21 cellular contexts compared by ENCODE assay signal in the genomic region with DNA sequence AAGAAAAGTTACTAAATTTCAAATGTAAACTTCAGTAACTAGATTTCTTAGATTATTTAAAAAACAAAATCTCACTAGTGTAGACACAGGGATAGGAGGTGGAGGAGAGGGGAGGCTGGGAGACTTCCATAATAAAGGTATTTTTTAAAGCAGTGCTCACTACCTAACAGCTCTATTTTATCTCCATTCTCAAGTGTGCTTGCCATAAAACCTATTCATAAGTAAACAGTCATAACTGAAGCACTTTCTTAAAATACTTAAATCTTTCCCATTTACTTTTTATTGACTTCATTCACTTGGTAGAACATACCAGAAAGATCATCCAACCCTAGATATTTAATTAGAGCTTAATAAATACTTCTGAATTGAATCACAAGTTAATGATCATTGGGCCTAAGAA.
"Had no signal": no experiment of that assay in that cellular context is flagged by ENCODE, and none has a peak within 500 bp of the region (broad histone marks: within the 10 kb centered on the region; RNA-seq: fewer than 3 reads in every experiment).

No MANE protein-coding gene starts in this region.

- ATAC-seq: heart right ventricle; sciatic nerve; stimulated activated memory B cell treated with anti-CD40 and anti-IgM and Interleukin-4, amounts not matched to agents 10 μg/mL and 1 μg/mL and 100 μg/mL, for 72 hours had no signal

- H3K36me3 ChIP-seq: thoracic aorta had no signal

- H3K4me2 ChIP-seq: neural progenitor cell had no signal

- H2AFZ ChIP-seq: neural progenitor cell, parathyroid adenoma had no signal

- H3K79me2 ChIP-seq: parathyroid adenoma had no signal

- DNase-seq: dermis blood vessel endothelial cell; effector memory CD4-positive, alpha-beta T cell; foreskin melanocyte; glutamatergic neuron; heart right ventricle; hippocampal formation; spleen; stimulated activated CD4-positive, alpha-beta T cell treated with anti-CD3 and anti-CD28 coated beads, Interleukin-4, amount 100 ng/mL, for 4 hours; upper lobe of left lung had no signal

- H3K9me3 ChIP-seq: esophagus muscularis mucosa, heart right ventricle, right atrium auricular region, spleen, thoracic aorta, tibial nerve, upper lobe of left lung had no signal

- FAIRE-seq: endothelial cell of umbilical vein, urothelium cell line had no signal

- H3K4me1 ChIP-seq: esophagus muscularis mucosa, heart right ventricle, neural progenitor cell, parathyroid adenoma, right atrium auricular region, spleen, tibial nerve had no signal

- H3K27ac ChIP-seq: coronary artery, esophagus muscularis mucosa, heart right ventricle, neural progenitor cell, parathyroid adenoma, right atrium auricular region, spleen, thoracic aorta, tibial nerve, upper lobe of left lung had no signal

- H3K27me3 ChIP-seq: esophagus muscularis mucosa, heart right ventricle, neural progenitor cell, right atrium auricular region, spleen, tibial nerve, upper lobe of left lung had no signal

- H3K4me3 ChIP-seq: coronary artery, esophagus muscularis mucosa, heart right ventricle, lung, neural progenitor cell, right atrium auricular region, spleen, thoracic aorta, tibial nerve, upper lobe of left lung had no signal
